In the genomic region with DNA sequence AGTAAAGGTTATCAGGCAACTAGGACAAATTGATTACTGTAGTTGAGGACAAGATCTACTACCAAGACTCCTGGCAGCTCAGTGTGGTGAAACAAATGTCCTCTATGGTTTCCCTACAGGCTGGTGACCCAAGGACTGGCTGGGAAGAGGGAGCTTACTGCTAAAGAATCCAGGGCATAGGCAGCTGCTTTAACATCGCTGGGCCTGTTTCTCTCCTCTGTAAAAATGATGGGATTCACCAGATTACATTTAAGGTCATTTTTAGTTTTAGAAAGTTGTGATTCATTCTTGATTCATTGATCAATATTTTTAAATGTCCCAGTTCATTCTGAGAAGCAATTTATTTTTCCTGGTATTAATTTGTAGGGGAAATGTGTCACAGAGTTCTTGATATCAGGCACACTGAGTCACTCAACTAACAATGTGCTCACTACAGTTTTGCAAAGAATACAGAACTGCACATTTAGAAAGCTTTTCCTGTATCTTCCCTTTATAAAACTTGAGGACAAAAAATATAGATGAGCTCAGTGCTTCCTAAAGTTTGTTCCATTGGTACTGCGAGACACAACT, we compare ENCODE assay signal across 29 cellular contexts.
"Had no signal": no experiment of that assay in that cellular context is flagged by ENCODE, and none has a peak within 500 bp of the region (broad histone marks: within the 10 kb centered on the region; RNA-seq: fewer than 3 reads in every experiment).

No MANE protein-coding gene starts in this region.

- H3K4me2 ChIP-seq: KMS-11 had no signal

- H3K27ac ChIP-seq: ascending aorta, cardiac muscle cell, KMS-11, Peyer's patch, RWPE1, SJCRH30, VCaP had no signal

- H3K4me3 ChIP-seq: ascending aorta, cardiac muscle cell, Peyer's patch, SJCRH30 had no signal

- H3K4me1 Mint-ChIP-seq: activated naive CD8-positive, alpha-beta T cell treated with anti-CD3 and anti-CD28 coated beads, Interleukin-2, amount 50 U/mL, for 24 hours; IgD-negative memory B cell had no signal

- H3K27me3 ChIP-seq: ascending aorta, cardiac muscle cell, Peyer's patch, SJCRH30 had no signal

- H3K36me3 ChIP-seq: ascending aorta, cardiac muscle cell, Peyer's patch, SJCRH30 had no signal

- H3K4me1 ChIP-seq: ascending aorta, Peyer's patch, SJCRH30 had no signal

- H3K27ac Mint-ChIP-seq: activated CD4-positive, alpha-beta memory T cell treated with anti-CD3 and anti-CD28 coated beads, Interleukin-2, amount 10 ng/mL, durations not matched to agents 7 days and 5 days; activated naive CD8-positive, alpha-beta T cell treated with anti-CD3 and anti-CD28 coated beads, Interleukin-2, amount 50 U/mL, for 24 hours; activated T-cell treated with anti-CD3 and anti-CD28 coated beads, Interleukin-2, amount 50 U/mL, for 24 hours; activated T-helper 1 cell treated with anti-CD3 and anti-CD28 coated beads, Interleukin-12 subunit alpha, Interleukin-12 subunit beta, Interleukin-2, Interleukin-4 antibody, amounts not matched to agents 30 ng/mL and 10 ng/mL and 1 ng/mL, durations not matched to agents 14 hours and 24 hours and 36 hours; brain had no signal

- ATAC-seq: activated naive CD8-positive, alpha-beta T cell treated with anti-CD3 and anti-CD28 coated beads, Interleukin-2, amount 50 U/mL, for 24 hours had no signal

- H3K4me3 Mint-ChIP-seq: activated CD4-positive, alpha-beta memory T cell treated with anti-CD3 and anti-CD28 coated beads, Interleukin-2, amount 10 ng/mL, durations not matched to agents 7 days and 5 days; activated naive CD8-positive, alpha-beta T cell treated with anti-CD3 and anti-CD28 coated beads, Interleukin-2, amount 50 U/mL, for 24 hours; activated T-cell treated with anti-CD3 and anti-CD28 coated beads, Interleukin-2, amount 50 U/mL, for 24 hours; activated T-helper 1 cell treated with anti-CD3 and anti-CD28 coated beads, Interleukin-12 subunit alpha, Interleukin-12 subunit beta, Interleukin-2, Interleukin-4 antibody, amounts not matched to agents 30 ng/mL and 10 ng/mL and 1 ng/mL, durations not matched to agents 14 hours and 24 hours and 36 hours; brain; IgD-negative memory B cell had no signal

- H3K36me3 Mint-ChIP-seq: brain had no signal

- H3K9ac ChIP-seq: KMS-11, SK-N-SH had no signal

- DNase-seq: activated CD4-positive, alpha-beta memory T cell treated with anti-CD3 and anti-CD28 coated beads, Interleukin-2, amount 10 ng/mL, durations not matched to agents 7 days and 5 days; activated CD4-positive, alpha-beta T cell treated with anti-CD3 and anti-CD28 coated beads, Interleukin-2, amount 50 U/mL, for 1 hour; activated CD8-positive, alpha-beta memory T cell treated with anti-CD3 and anti-CD28 coated beads, Interleukin-2, amount 50 U/mL, for 48 hours; activated effector memory CD4-positive, alpha-beta T cell treated with anti-CD3 and anti-CD28 coated beads, Interleukin-2, amount 50 U/mL, for 16 hours; activated naive CD4-positive, alpha-beta T cell treated with Interleukin-2 at 50 U/mL for 16 hours; activated naive CD8-positive, alpha-beta T cell treated with anti-CD3 and anti-CD28 coated beads, Interleukin-2, amount 50 U/mL, for 24 hours; activated T-cell treated with anti-CD3 and anti-CD28 coated beads, Interleukin-2, amount 50 U/mL, for 24 hours; amniotic stem cell; NCI-H1092 treated with DMSO at 0.1 percent for 48 hours; NCI-H1417 treated with DMSO at 0.1 percent for 48 hours; NCI-H1694; NCI-H2029 treated with DMSO at 0.1 percent for 48 hours; NCI-H510A treated with DMSO at 0.1 percent for 48 hours; NCI-H69; NK-92 treated with Interleukin-12 subunit alpha and Interleukin-12 subunit beta, amount 100 ng/mL, for 24 hours; OCI-M1; Peyer's patch; Right ventricle myocardium superior; SJCRH30; SK-N-SH; T-helper 1 cell had no signal

- H3K9me2 ChIP-seq: SK-N-SH had no signal

- H3K9me3 ChIP-seq: ascending aorta, Peyer's patch, SJCRH30, SK-N-SH had no signal
